20 cellular contexts compared by ENCODE assay signal in the genomic region with DNA sequence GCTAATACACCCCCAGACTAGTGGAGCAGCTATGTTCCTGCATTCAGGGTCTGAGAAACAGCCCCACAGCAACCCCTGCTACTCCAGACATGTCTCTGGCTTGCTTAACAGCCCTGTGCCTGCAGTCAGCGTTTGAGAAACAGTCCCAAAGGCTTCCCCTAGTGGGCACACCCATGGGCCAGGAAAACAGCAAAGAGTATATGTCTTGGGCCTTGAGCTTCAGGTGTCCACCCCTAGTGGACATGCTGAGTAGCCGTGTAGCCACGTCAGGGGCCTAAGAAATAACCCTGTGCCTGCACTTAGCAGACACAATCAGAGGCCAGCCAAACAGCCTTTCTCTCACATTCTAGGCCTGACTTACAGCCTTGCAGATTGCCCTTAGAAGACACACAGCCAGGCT.
"Had no signal": no experiment of that assay in that cellular context is flagged by ENCODE, and none has a peak within 500 bp of the region (broad histone marks: within the 10 kb centered on the region; RNA-seq: fewer than 3 reads in every experiment).

No MANE protein-coding gene starts in this region.

- H3K36me3 Mint-ChIP-seq: immature natural killer cell; naive thymus-derived CD8-positive, alpha-beta T cell had no signal

- H3K9me3 Mint-ChIP-seq: activated CD4-positive, alpha-beta T cell treated with anti-CD3 and anti-CD28 coated beads, Interleukin-2, amount 10 ng/mL, durations not matched to agents 24 days and 14 days had no signal

- H3K4me3 Mint-ChIP-seq: activated B cell treated with CpG ODN at 0.5 μM for 24 hours; activated CD4-positive, alpha-beta T cell treated with anti-CD3 and anti-CD28 coated beads, Interleukin-2, amount 10 ng/mL, durations not matched to agents 24 days and 14 days; activated naive CD4-positive, alpha-beta T cell treated with anti-CD3 and anti-CD28 coated beads for 36 hours; activated T-helper 17 cell treated with anti-CD3 and anti-CD28 coated beads, Interleukin-2, amount 50 U/mL, for 72 hours; effector memory CD8-positive, alpha-beta T cell; immature natural killer cell; naive thymus-derived CD8-positive, alpha-beta T cell; stimulated activated naive B cell treated with anti-CD40 and anti-IgM and Interleukin-4, amounts not matched to agents 10 μg/mL and 1 μg/mL and 100 μg/mL, for 72 hours had no signal

- H3K27me3 Mint-ChIP-seq: activated B cell treated with CpG ODN at 0.5 μM for 24 hours; activated CD4-positive, alpha-beta T cell treated with anti-CD3 and anti-CD28 coated beads, Interleukin-2, amount 10 ng/mL, durations not matched to agents 24 days and 14 days; activated T-helper 17 cell treated with anti-CD3 and anti-CD28 coated beads, Interleukin-2, amount 50 U/mL, for 72 hours; effector memory CD8-positive, alpha-beta T cell; stimulated activated naive B cell treated with anti-CD40 and anti-IgM and Interleukin-4, amounts not matched to agents 10 μg/mL and 1 μg/mL and 100 μg/mL, for 72 hours had no signal

- H3K27me3 ChIP-seq: hepatocyte, transverse colon had no signal

- H3K27ac ChIP-seq: coronary artery, prostate gland, transverse colon had no signal

- H3K27ac Mint-ChIP-seq: activated B cell treated with CpG ODN at 0.5 μM for 24 hours; activated CD4-positive, alpha-beta T cell treated with anti-CD3 and anti-CD28 coated beads, Interleukin-2, amount 10 ng/mL, durations not matched to agents 24 days and 14 days; activated naive CD4-positive, alpha-beta T cell treated with anti-CD3 and anti-CD28 coated beads for 36 hours; activated T-helper 17 cell treated with anti-CD3 and anti-CD28 coated beads, Interleukin-2, amount 50 U/mL, for 72 hours; effector memory CD8-positive, alpha-beta T cell; immature natural killer cell; naive thymus-derived CD8-positive, alpha-beta T cell; stimulated activated naive B cell treated with anti-CD40 and anti-IgM and Interleukin-4, amounts not matched to agents 10 μg/mL and 1 μg/mL and 100 μg/mL, for 72 hours had no signal

- H3K79me2 ChIP-seq: hepatocyte had no signal

- H3K4me3 ChIP-seq: coronary artery, hepatocyte, lung, mucosa of descending colon, prostate gland, transverse colon had no signal

- ATAC-seq: activated T-helper 17 cell treated with anti-CD3 and anti-CD28 coated beads, Interleukin-2, amount 50 U/mL, for 72 hours; effector memory CD8-positive, alpha-beta T cell; left colon; mucosa of descending colon; naive thymus-derived CD8-positive, alpha-beta T cell; stimulated activated naive B cell treated with anti-CD40 and anti-IgM and Interleukin-4, amounts not matched to agents 10 μg/mL and 1 μg/mL and 100 μg/mL, for 72 hours had no signal

- DNase-seq: activated B cell treated with CpG ODN at 0.5 μM for 24 hours; activated CD4-positive, alpha-beta T cell treated with anti-CD3 and anti-CD28 coated beads, Interleukin-2, amount 10 ng/mL, durations not matched to agents 24 days and 14 days; activated CD8-positive, alpha-beta memory T cell treated with anti-CD3 and anti-CD28 coated beads for 24 hours; activated naive CD4-positive, alpha-beta T cell treated with anti-CD3 and anti-CD28 coated beads for 36 hours; caudate nucleus; effector memory CD8-positive, alpha-beta T cell; immature natural killer cell; left colon; mucosa of descending colon; naive thymus-derived CD8-positive, alpha-beta T cell; nucleus accumbens; stimulated activated CD4-positive, alpha-beta T cell treated with anti-CD3 and anti-CD28 coated beads, Interleukin-2, amount 100 ng/mL, for 24 hours; stimulated activated naive B cell treated with anti-CD40 and anti-IgM and Interleukin-4, amounts not matched to agents 10 μg/mL and 1 μg/mL and 100 μg/mL, for 72 hours; T1000; transverse colon had no signal

- H3K4me1 ChIP-seq: prostate gland, transverse colon had no signal

- H3K36me3 ChIP-seq: prostate gland, transverse colon had no signal

- H3K4me1 Mint-ChIP-seq: activated B cell treated with CpG ODN at 0.5 μM for 24 hours; activated CD4-positive, alpha-beta T cell treated with anti-CD3 and anti-CD28 coated beads, Interleukin-2, amount 10 ng/mL, durations not matched to agents 24 days and 14 days; activated T-helper 17 cell treated with anti-CD3 and anti-CD28 coated beads, Interleukin-2, amount 50 U/mL, for 72 hours; immature natural killer cell; stimulated activated naive B cell treated with anti-CD40 and anti-IgM and Interleukin-4, amounts not matched to agents 10 μg/mL and 1 μg/mL and 100 μg/mL, for 72 hours had no signal
